ENCODE assay signal across 1 cellular context in the genomic region with DNA sequence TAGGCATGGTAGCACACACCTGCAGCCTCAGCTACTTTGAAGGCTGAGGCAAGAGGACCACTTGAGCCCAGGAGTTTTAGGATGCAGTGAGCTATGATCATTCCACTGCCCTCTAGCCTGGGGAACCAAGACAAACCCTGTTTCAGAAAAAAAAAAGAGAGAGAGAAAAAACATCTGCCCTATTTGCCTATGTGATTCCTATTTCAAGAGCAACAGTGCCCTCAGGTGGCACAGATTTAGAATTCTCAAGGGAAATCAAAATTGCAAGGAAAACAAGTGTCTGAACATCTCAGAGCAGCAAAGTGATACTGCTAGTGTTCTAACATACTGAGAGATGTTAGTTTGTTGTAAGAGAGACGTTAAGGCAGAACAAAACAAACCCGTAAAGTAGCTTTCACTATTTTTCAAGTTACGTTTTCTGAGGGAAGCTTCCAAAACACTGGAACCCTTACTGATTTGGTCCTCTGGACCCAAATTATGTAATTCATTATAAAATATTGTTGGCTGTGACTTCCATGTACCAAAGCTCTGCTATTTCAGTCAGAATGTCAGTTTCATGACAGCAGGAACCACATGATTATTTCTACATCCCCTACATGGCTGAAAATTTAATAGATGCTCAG.
TF ChIP-seq lines count a peak whose summit lies in the region.

No MANE protein-coding gene starts in this region.

TF ChIP-seq in HCT116, 20 proteins besides CTCF, POLR2A, EP300 and RAD21 (continued from another document):
- TF ChIP-seq, protein P1, sequence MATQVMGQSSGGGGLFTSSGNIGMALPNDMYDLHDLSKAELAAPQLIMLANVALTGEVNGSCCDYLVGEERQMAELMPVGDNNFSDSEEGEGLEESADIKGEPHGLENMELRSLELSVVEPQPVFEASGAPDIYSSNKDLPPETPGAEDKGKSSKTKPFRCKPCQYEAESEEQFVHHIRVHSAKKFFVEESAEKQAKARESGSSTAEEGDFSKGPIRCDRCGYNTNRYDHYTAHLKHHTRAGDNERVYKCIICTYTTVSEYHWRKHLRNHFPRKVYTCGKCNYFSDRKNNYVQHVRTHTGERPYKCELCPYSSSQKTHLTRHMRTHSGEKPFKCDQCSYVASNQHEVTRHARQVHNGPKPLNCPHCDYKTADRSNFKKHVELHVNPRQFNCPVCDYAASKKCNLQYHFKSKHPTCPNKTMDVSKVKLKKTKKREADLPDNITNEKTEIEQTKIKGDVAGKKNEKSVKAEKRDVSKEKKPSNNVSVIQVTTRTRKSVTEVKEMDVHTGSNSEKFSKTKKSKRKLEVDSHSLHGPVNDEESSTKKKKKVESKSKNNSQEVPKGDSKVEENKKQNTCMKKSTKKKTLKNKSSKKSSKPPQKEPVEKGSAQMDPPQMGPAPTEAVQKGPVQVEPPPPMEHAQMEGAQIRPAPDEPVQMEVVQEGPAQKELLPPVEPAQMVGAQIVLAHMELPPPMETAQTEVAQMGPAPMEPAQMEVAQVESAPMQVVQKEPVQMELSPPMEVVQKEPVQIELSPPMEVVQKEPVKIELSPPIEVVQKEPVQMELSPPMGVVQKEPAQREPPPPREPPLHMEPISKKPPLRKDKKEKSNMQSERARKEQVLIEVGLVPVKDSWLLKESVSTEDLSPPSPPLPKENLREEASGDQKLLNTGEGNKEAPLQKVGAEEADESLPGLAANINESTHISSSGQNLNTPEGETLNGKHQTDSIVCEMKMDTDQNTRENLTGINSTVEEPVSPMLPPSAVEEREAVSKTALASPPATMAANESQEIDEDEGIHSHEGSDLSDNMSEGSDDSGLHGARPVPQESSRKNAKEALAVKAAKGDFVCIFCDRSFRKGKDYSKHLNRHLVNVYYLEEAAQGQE (IDR thresholded peaks at IDR 0.05; ENCODE audit: low read depth), result no peak
- TF ChIP-seq FOSL1 (IDR thresholded peaks at IDR 0.05; ENCODE audit: low read depth) (no peak), POLR2AphosphoS5 (IDR thresholded peaks at IDR 0.05; ENCODE audit: low read depth, low read length) (no peak), CBX3 (IDR thresholded peaks at IDR 0.05; ENCODE audit: low read depth) (no peak), EZH2 (IDR thresholded peaks at IDR 0.05) (no peak), TCF7L2 (IDR thresholded peaks at IDR 0.05; ENCODE audit: borderline replicate concordance, extremely low read depth, insufficient read depth, insufficient read length) (no peak), SIN3A (IDR thresholded peaks at IDR 0.05; ENCODE audit: low read depth) (no peak), ZFX (IDR thresholded peaks at IDR 0.05) (no peak), CEBPB (IDR thresholded peaks at IDR 0.05; ENCODE audit: low read depth) (no peak), SP1 (IDR thresholded peaks at IDR 0.05; ENCODE audit: low read depth) (no peak), EZH2phosphoT487 (IDR thresholded peaks at IDR 0.05; ENCODE audit: borderline replicate concordance) (no peak)
- TF ChIP-seq, protein P2, sequence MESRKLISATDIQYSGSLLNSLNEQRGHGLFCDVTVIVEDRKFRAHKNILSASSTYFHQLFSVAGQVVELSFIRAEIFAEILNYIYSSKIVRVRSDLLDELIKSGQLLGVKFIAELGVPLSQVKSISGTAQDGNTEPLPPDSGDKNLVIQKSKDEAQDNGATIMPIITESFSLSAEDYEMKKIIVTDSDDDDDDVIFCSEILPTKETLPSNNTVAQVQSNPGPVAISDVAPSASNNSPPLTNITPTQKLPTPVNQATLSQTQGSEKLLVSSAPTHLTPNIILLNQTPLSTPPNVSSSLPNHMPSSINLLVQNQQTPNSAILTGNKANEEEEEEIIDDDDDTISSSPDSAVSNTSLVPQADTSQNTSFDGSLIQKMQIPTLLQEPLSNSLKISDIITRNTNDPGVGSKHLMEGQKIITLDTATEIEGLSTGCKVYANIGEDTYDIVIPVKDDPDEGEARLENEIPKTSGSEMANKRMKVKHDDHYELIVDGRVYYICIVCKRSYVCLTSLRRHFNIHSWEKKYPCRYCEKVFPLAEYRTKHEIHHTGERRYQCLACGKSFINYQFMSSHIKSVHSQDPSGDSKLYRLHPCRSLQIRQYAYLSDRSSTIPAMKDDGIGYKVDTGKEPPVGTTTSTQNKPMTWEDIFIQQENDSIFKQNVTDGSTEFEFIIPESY (IDR thresholded peaks at IDR 0.05; ENCODE audit: extremely low read depth, insufficient replicate concordance, low read length), result no peak
